8 cellular contexts compared by ENCODE assay signal in genomic region chr7:23679898-23680416, GRCh38. TPM values are rescaled to one million over a fixed set of nuclear protein-coding genes. Genes with fewer than 3 reads are reported as not detected.
DNase-seq lines count a peak whose midpoint lies in the region; ATAC-seq and TF ChIP-seq lines count a peak whose summit lies in the region.

A gene with protein sequence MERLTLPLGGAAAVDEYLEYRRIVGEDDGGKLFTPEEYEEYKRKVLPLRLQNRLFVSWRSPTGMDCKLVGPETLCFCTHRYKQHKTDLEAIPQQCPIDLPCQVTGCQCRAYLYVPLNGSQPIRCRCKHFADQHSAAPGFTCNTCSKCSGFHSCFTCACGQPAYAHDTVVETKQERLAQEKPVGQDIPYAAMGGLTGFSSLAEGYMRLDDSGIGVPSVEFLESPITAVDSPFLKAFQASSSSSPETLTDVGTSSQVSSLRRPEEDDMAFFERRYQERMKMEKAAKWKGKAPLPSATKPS (plus strand): TSS chr7:23680199. CDS start chr7:23680219, 20 bp downstream.

- H3K9ac ChIP-seq in IMR-90 (ENCODE audit: low read depth, low read length): no peak within 1 kb of the TSS

- TF ChIP-seq CTCF in IMR-90 (conservative IDR thresholded peaks at IDR 0.05; ENCODE audit: low read depth, low read length): peak; percentile 61
- peak; percentile 79 for TF ChIP-seq CTCF in cardiac muscle cell (IDR thresholded peaks at IDR 0.05; ENCODE audit: low read depth, low read length)
- TF ChIP-seq CTCF in tibial nerve (IDR thresholded peaks at IDR 0.05): peak; percentile 75 to 95 (median 90)

- no peaks in the 10 kb centered on the region for H3K9me1 ChIP-seq in IMR-90 (ENCODE audit: insufficient read depth, low read length)

- H3K23ac ChIP-seq in IMR-90 (ENCODE audit: low read depth, low read length): peak within 1 kb of the TSS; percentile 15; the same call in 1 of the 2 replicates

- H2BK120ac ChIP-seq in IMR-90 (ENCODE audit: low read depth, low read length): no peak within 1 kb of the TSS

- H3K36me3 ChIP-seq in IMR-90 (ENCODE audit: control insufficient read depth, insufficient read depth, low read length) (no peaks in the 10 kb centered on the region), cardiac muscle cell (no peaks in the 10 kb centered on the region), tibial nerve (no peaks in the 10 kb centered on the region)

- POLR2A ChIA-PET in IMR-90 (lab: Charles Lee; ENCODE audit: unreplicated experiment): no interaction called here

- H3K4me3 ChIP-seq in IMR-90 (ENCODE audit: insufficient read depth, low read depth, low read length) (peak within 1 kb of the TSS; percentile 59), cardiac muscle cell (peak within 1 kb of the TSS; percentile 39), tibial nerve (peak within 1 kb of the TSS; percentile 49 to 83 (median 76))

- TF ChIP-seq POLR2A in IMR-90 (IDR thresholded peaks at IDR 0.05; ENCODE audit: low read depth, low read length) (no peak), tibial nerve (IDR thresholded peaks at IDR 0.05) (peak in 1 of 2 donors; percentile 71)

- CTCF ChIA-PET in IMR-90 (lab: Yijun Ruan, JAX): interaction anchor here (0.6 to 1.6 kb wide), 2 partner anchors 9 to 62 kb away, joined by 3 to 7 read pairs; no protein-coding TSS in a partner anchor

- in situ Hi-C loops in IMR-90 (cut with MboI; ENCODE audit: low sequenced_read_pairs): loop anchor here (10.0 kb wide), 1 partner anchor 85 kb away; the partner anchor contains the start of gene CCDC126

- no peaks in the 10 kb centered on the region for H4K20me1 ChIP-seq in IMR-90 (ENCODE audit: insufficient read depth, low read length)

- ATAC-seq in GM21526 (IDR thresholded peaks at IDR 0.05; ENCODE audit: low FRiP score, unreplicated experiment): peak; percentile 98
- peak; percentile 99 for ATAC-seq in IMR-90 (ENCODE audit: low read depth)
- ATAC-seq in activated naive CD4-positive, alpha-beta T cell treated with anti-CD3 and anti-CD28 coated beads, Interleukin-2, amount 50 U/mL, for 72 hours: peak; percentile 96

- peak within 1 kb of the TSS; percentile 99 for H3K4me2 ChIP-seq in IMR-90 (ENCODE audit: low read depth, low read length)

- no peak within 1 kb of the TSS for H3K18ac ChIP-seq in IMR-90 (ENCODE audit: low read depth, low read length)

- no peaks in the 10 kb centered on the region for H3K79me1 ChIP-seq in IMR-90 (ENCODE audit: low read depth in 1 of 2, low read length in 2 of 2)

- 1% methylated on average over 26 of the region's 53 CpGs; no CpG with 5 or more reads in 1 of the 2 experiments for WGBS in IMR-90 (ENCODE audit: extremely low coverage in 2 of 2, insufficient read length in 1 of 2), 2 experiments
- 1 to 3% methylated on average over 27 to 51 of the region's 53 CpGs for WGBS in tibial nerve, 2 donors

- no peak within 1 kb of the TSS for H3K4ac ChIP-seq in IMR-90 (ENCODE audit: low read depth, low read length)

- H2AFZ ChIP-seq in IMR-90 (replicated peaks; ENCODE audit: low read length, poor library complexity): peak within 1 kb of the TSS; percentile 91

- H3K27ac ChIP-seq in IMR-90 (ENCODE audit: insufficient read depth, low read length) (no peak within 1 kb of the TSS), cardiac muscle cell (no peak within 1 kb of the TSS), tibial nerve (peak within 1 kb of the TSS; percentile 69 to 93 (median 80))

- H4K91ac ChIP-seq in IMR-90 (ENCODE audit: insufficient read depth, low read depth, low read length): no peak within 1 kb of the TSS

- H2BK15ac ChIP-seq in IMR-90 (ENCODE audit: low read depth, low read length): no peak within 1 kb of the TSS

- H3K56ac ChIP-seq in IMR-90 (ENCODE audit: extremely low read depth, insufficient read depth, low read length): no peak within 1 kb of the TSS

- TF ChIP-seq RAD21 in IMR-90 (IDR thresholded peaks at IDR 0.05; ENCODE audit: low read length): no peak

- DNase-seq in DMS53 (lab: John Stamatoyannopoulos, UW): peak; percentile 99
- DNase-seq in IMR-90: peak; percentile 67
- DNase-seq in RPMI8226: peak; percentile 46
- peak; percentile 79 to 81 for DNase-seq in activated naive CD4-positive, alpha-beta T cell treated with anti-CD3 and anti-CD28 coated beads, Interleukin-2, amount 50 U/mL, for 72 hours (ENCODE audit: low spot score in 2 of 2)
- peak; percentile 83 to 87 for DNase-seq in cardiac muscle cell (ENCODE audit: low read depth in 1 of 2, low spot score in 1 of 2)
- peak; percentile 79 for DNase-seq in pons (ENCODE audit: low spot score)
- peak; percentile 72 to 74 for DNase-seq in tibial nerve (ENCODE audit: low spot score in 2 of 2)

- intact Hi-C loops in IMR-90 (cut with micrococcal nuclease): loop anchor here (5.0 kb wide), 1 partner anchor 83 kb away; the partner anchor contains the start of gene CCDC126

- peaks cover 0 to 11% of the 10 kb centered on the region in 2 donors for H3K36me3 Mint-ChIP-seq in activated naive CD4-positive, alpha-beta T cell treated with anti-CD3 and anti-CD28 coated beads, Interleukin-2, amount 50 U/mL, for 72 hours

- peak within 1 kb of the TSS in 1 of 2 donors; percentile 80 for H3K27ac Mint-ChIP-seq in activated naive CD4-positive, alpha-beta T cell treated with anti-CD3 and anti-CD28 coated beads, Interleukin-2, amount 50 U/mL, for 72 hours

- no peaks in the 10 kb centered on the region for H3K9me3 ChIP-seq in IMR-90 (ENCODE audit: control insufficient read depth, insufficient read depth, low read length)
- no peaks in the 10 kb centered on the region for H3K9me3 ChIP-seq in cardiac muscle cell (ENCODE audit: low read depth)
- H3K9me3 ChIP-seq in tibial nerve: no peaks in the 10 kb centered on the region

- no peak within 1 kb of the TSS for H4K5ac ChIP-seq in IMR-90 (ENCODE audit: low read depth, low read length)

- no peaks in the 10 kb centered on the region for H3K4me1 ChIP-seq in IMR-90 (ENCODE audit: control insufficient read depth, insufficient read depth, low read length)
- H3K4me1 ChIP-seq in cardiac muscle cell (ENCODE audit: low read depth): no peaks in the 10 kb centered on the region
- peaks cover 0 to 17% (median 6%) of the 10 kb centered on the region in 4 donors for H3K4me1 ChIP-seq in tibial nerve

- no peak within 1 kb of the TSS for H3K14ac ChIP-seq in IMR-90 (replicated peaks; ENCODE audit: low read depth, low read length)

- dilution Hi-C loops in IMR-90 (cut with HindIII; ENCODE audit: low sequenced_read_pairs, unreplicated experiment): no loop called here

- no TSS peak for BruUV-seq in IMR-90 (replicated peaks; lab: Mats Ljungman, UMichigan)

- H3K27me3 ChIP-seq in IMR-90 (ENCODE audit: control insufficient read depth, insufficient read depth, low read length): no peaks in the 10 kb centered on the region
- H3K27me3 ChIP-seq in cardiac muscle cell: no peaks in the 10 kb centered on the region
- H3K27me3 ChIP-seq in tibial nerve: no peaks in the 10 kb centered on the region

- H2AK5ac ChIP-seq in IMR-90 (ENCODE audit: low read depth, low read length): no peak within 1 kb of the TSS

- H4K8ac ChIP-seq in IMR-90 (ENCODE audit: low read depth in 2 of 2, low read length in 2 of 2): peak within 1 kb of the TSS in 1 of 2 experiments; percentile 52; a peak in 1 of 4 replicates

- H2BK5ac ChIP-seq in IMR-90 (ENCODE audit: low read depth, low read length, poor library complexity, severe bottlenecking): no peak within 1 kb of the TSS

- H3K9me3 Mint-ChIP-seq in activated naive CD4-positive, alpha-beta T cell treated with anti-CD3 and anti-CD28 coated beads, Interleukin-2, amount 50 U/mL, for 72 hours: no peaks in the 10 kb centered on the region

- peak in 1 of 2 donors; percentile 75 for TF ChIP-seq EP300 in tibial nerve (IDR thresholded peaks at IDR 0.05)

- H2AK9ac ChIP-seq in IMR-90 (replicated peaks; ENCODE audit: low read depth, low read length, poor library complexity): no peak within 1 kb of the TSS

- no peak within 1 kb of the TSS for H2BK20ac ChIP-seq in IMR-90 (ENCODE audit: low read depth, low read length)

TF ChIP-seq in IMR-90, 13 proteins besides CTCF, POLR2A, EP300 and RAD21:
- no peak for TF ChIP-seq CEBPB (IDR thresholded peaks at IDR 0.05; ENCODE audit: low read depth, low read length)
- TF ChIP-seq RFX5 (IDR thresholded peaks at IDR 0.05; ENCODE audit: low read depth, low read length): no peak
- TF ChIP-seq SMC3 (IDR thresholded peaks at IDR 0.05; ENCODE audit: low read depth, low read length): no peak
- TF ChIP-seq BHLHE40 (IDR thresholded peaks at IDR 0.05; ENCODE audit: low read depth, low read length): no peak
- TF ChIP-seq USF2 (IDR thresholded peaks at IDR 0.05; ENCODE audit: low read depth, low read length): no peak
- no peak for TF ChIP-seq ELK1 (IDR thresholded peaks at IDR 0.05; ENCODE audit: borderline replicate concordance, low read depth, low read length)
- peak; percentile 23; the same call in 1 of the 2 replicates for TF ChIP-seq MXI1 (IDR thresholded peaks at IDR 0.05; ENCODE audit: borderline replicate concordance, low read depth, low read length)
- no peak for TF ChIP-seq RCOR1 (IDR thresholded peaks at IDR 0.05; ENCODE audit: insufficient replicate concordance, low read length)

RNA-seq across cellular contexts. Expression of the gene that starts here (rescaled TPM):
- 1.1 and 1.4 TPM in 2 replicates for total RNA-seq in IMR-90 (2012; rRNA removed)
- polyA plus RNA-seq in IMR-90 (2012; rRNA removed): 2.0 and 2.1 TPM in 2 replicates
- 0.75 and 1.0 TPM in 2 replicates for polyA plus RNA-seq in IMR-90 (2012; cell fraction: cytosol; rRNA removed)
- 3.1 and 9.5 TPM in 2 replicates for polyA plus RNA-seq in IMR-90 (2012; cell fraction: nucleus; rRNA removed; ENCODE audit: low replicate concordance)
- total RNA-seq in activated naive CD4-positive, alpha-beta T cell treated with anti-CD3 and anti-CD28 coated beads, Interleukin-2, amount 50 U/mL, for 72 hours: 10 to 100 TPM in 1 of 2 donors, 1 to 10 TPM in 1; 8.8 to 19.7 TPM
- total RNA-seq in cardiac muscle cell: 6.5 and 8.3 TPM in 2 replicates
- polyA plus RNA-seq in cardiac muscle cell: 7.1 and 10.0 TPM in 2 replicates
- 10 to 100 TPM in 3 of 4 donors, 1 to 10 TPM in 1; 7.5 to 28.0 (median 13.1) TPM for total RNA-seq in tibial nerve

Comparison
In these comparisons a context has a peak if more than half of its experiments do, and no peak if none do; other contexts are left out.
1. DNase-seq: peak in every context shown above with its lines; median percentile 99 in DMS53; 85 in cardiac muscle cell; 80 in activated naive CD4-positive, alpha-beta T cell treated with anti-CD3 and anti-CD28 coated beads, Interleukin-2, amount 50 U/mL, for 72 hours; 79 in pons; 73 in tibial nerve; 67 in IMR-90; 46 in RPMI8226.
2. H3K27ac ChIP-seq: peak in tibial nerve (4 of 4); none in IMR-90 (single experiment) and cardiac muscle cell (single experiment).
3. Peak in every context shown above with its lines, with median percentiles within 50 percentile points of each other: ATAC-seq, H3K4me3 ChIP-seq and CTCF ChIP-seq.